ENCODE assay signal across 12 cellular contexts in genomic region chr5:170226138-170226435, GRCh38. TPM values are rescaled to one million over a fixed set of nuclear protein-coding genes. Genes with fewer than 3 reads are reported as not detected.
DNase-seq lines count a peak whose midpoint lies in the region; ATAC-seq and TF ChIP-seq lines count a peak whose summit lies in the region.
"Had no signal": no experiment of that assay in that cellular context is flagged by ENCODE, and none has a peak within 500 bp of the region (broad histone marks: within the 10 kb centered on the region; RNA-seq: fewer than 3 reads in every experiment).

No MANE protein-coding gene starts in this region.

- H3K4me3 Mint-ChIP-seq in activated CD4-positive, alpha-beta T cell treated with anti-CD3 and anti-CD28 coated beads, Interleukin-2, amount 10 ng/mL, durations not matched to agents 24 days and 14 days: no peak overlapping the region
- no peak overlapping the region for H3K4me3 Mint-ChIP-seq in activated CD4-positive, alpha-beta T cell treated with anti-CD3 and anti-CD28 coated beads for 36 hours
- no peak overlapping the region for H3K4me3 Mint-ChIP-seq in activated T-helper 17 cell treated with anti-CD3 and anti-CD28 coated beads, Interleukin-2, amount 50 U/mL, for 72 hours
- H3K4me3 Mint-ChIP-seq in neural progenitor cell: no peak overlapping the region
- H3K4me3 Mint-ChIP-seq in stimulated activated naive CD8-positive, alpha-beta T cell treated with anti-CD3 and anti-CD28 coated beads, Interleukin-15, amount 100 ng/mL, for 72 hours: no peak overlapping the region

- H3K27ac ChIP-seq in Karpas-422 (ENCODE audit: low read length) (peak overlapping the region; percentile 76), neural progenitor cell (no peak overlapping the region)
- H3K27ac ChIP-seq: BLaER1 treated with 17β-estradiol and CSF1 and Interleukin-3, amounts not matched to agents 10 nM and 100 nM had no signal

- H3K4me1 ChIP-seq in Karpas-422 (ENCODE audit: low read length): peaks cover 83% of the 10 kb centered on the region
- H3K4me1 ChIP-seq in neural progenitor cell: peaks cover 64% of the 10 kb centered on the region
- H3K4me1 ChIP-seq: Caco-2 had no signal

- H3K27me3 ChIP-seq in Karpas-422 (ENCODE audit: low read length): no peaks in the 10 kb centered on the region
- H3K27me3 ChIP-seq in neural progenitor cell: no peaks in the 10 kb centered on the region
- H3K27me3 ChIP-seq: BLaER1 treated with 17β-estradiol and CSF1 and Interleukin-3, amounts not matched to agents 10 nM and 100 nM; MG63 had no signal

- DNase-seq in activated CD4-positive, alpha-beta T cell treated with anti-CD3 and anti-CD28 coated beads, Interleukin-2, amount 10 ng/mL, durations not matched to agents 24 days and 14 days: no peak
- DNase-seq in activated CD4-positive, alpha-beta T cell treated with anti-CD3 and anti-CD28 coated beads for 36 hours: no peak
- no peak for DNase-seq in Karpas-422
- DNase-seq in neural progenitor cell (ENCODE audit: low spot score): no peak
- no peak for DNase-seq in DMS79 treated with DMSO at 0.1 percent for 48 hours (lab: John Stamatoyannopoulos, UW)
- no peak for DNase-seq in NCI-H2029 (lab: John Stamatoyannopoulos, UW)
- no peak for DNase-seq in stimulated activated naive CD8-positive, alpha-beta T cell treated with anti-CD3 and anti-CD28 coated beads, Interleukin-15, amount 100 ng/mL, for 72 hours
- DNase-seq: SIG-M5 had no signal

- H4K20me1 ChIP-seq in Karpas-422 (ENCODE audit: insufficient read depth, low read depth, low read length): no peaks in the 10 kb centered on the region
- no peaks in the 10 kb centered on the region for H4K20me1 ChIP-seq in neural progenitor cell (ENCODE audit: low read depth)
- H4K20me1 ChIP-seq: BLaER1 treated with 17β-estradiol and CSF1 and Interleukin-3, amounts not matched to agents 10 nM and 100 nM had no signal

- no peaks in the 10 kb centered on the region for H3K9me3 Mint-ChIP-seq in activated CD4-positive, alpha-beta T cell treated with anti-CD3 and anti-CD28 coated beads, Interleukin-2, amount 10 ng/mL, durations not matched to agents 24 days and 14 days
- H3K9me3 Mint-ChIP-seq in activated CD4-positive, alpha-beta T cell treated with anti-CD3 and anti-CD28 coated beads for 36 hours (ENCODE audit: low read depth): no peaks in the 10 kb centered on the region
- no peaks in the 10 kb centered on the region for H3K9me3 Mint-ChIP-seq in activated T-helper 17 cell treated with anti-CD3 and anti-CD28 coated beads, Interleukin-2, amount 50 U/mL, for 72 hours
- no peaks in the 10 kb centered on the region for H3K9me3 Mint-ChIP-seq in neural progenitor cell
- no peaks in the 10 kb centered on the region for H3K9me3 Mint-ChIP-seq in stimulated activated naive CD8-positive, alpha-beta T cell treated with anti-CD3 and anti-CD28 coated beads, Interleukin-15, amount 100 ng/mL, for 72 hours

- no peak for ATAC-seq in activated CD4-positive, alpha-beta T cell treated with anti-CD3 and anti-CD28 coated beads for 36 hours
- ATAC-seq in activated T-helper 17 cell treated with anti-CD3 and anti-CD28 coated beads, Interleukin-2, amount 50 U/mL, for 72 hours (replicated peaks): no peak
- ATAC-seq in stimulated activated naive CD8-positive, alpha-beta T cell treated with anti-CD3 and anti-CD28 coated beads, Interleukin-15, amount 100 ng/mL, for 72 hours: no peak

- H3K9me2 ChIP-seq in Karpas-422 (replicated peaks; ENCODE audit: insufficient read depth, low read length): no peaks in the 10 kb centered on the region

- H3K4me3 ChIP-seq in Karpas-422 (ENCODE audit: low read length) (0 out of 2 replicates have a peak overlapping the region, but pooled peaks have one; percentile 12), neural progenitor cell (no peak overlapping the region)
- H3K4me3 ChIP-seq: BLaER1 treated with 17β-estradiol and CSF1 and Interleukin-3, amounts not matched to agents 10 nM and 100 nM; MG63 had no signal

- peaks cover 29% of the 10 kb centered on the region for H3F3A ChIP-seq in neural progenitor cell (ENCODE audit: low read depth)

- POLR2A ChIA-PET in activated CD4-positive, alpha-beta T cell treated with anti-CD3 and anti-CD28 coated beads for 36 hours (lab: Charles Lee): no interaction called here

- H3K27ac Mint-ChIP-seq in activated CD4-positive, alpha-beta T cell treated with anti-CD3 and anti-CD28 coated beads, Interleukin-2, amount 10 ng/mL, durations not matched to agents 24 days and 14 days: peak overlapping the region; percentile 16
- H3K27ac Mint-ChIP-seq in activated CD4-positive, alpha-beta T cell treated with anti-CD3 and anti-CD28 coated beads for 36 hours: no peak overlapping the region
- H3K27ac Mint-ChIP-seq in activated T-helper 17 cell treated with anti-CD3 and anti-CD28 coated beads, Interleukin-2, amount 50 U/mL, for 72 hours: peak overlapping the region; percentile 6
- peak overlapping the region; percentile 61 for H3K27ac Mint-ChIP-seq in neural progenitor cell
- H3K27ac Mint-ChIP-seq in stimulated activated naive CD8-positive, alpha-beta T cell treated with anti-CD3 and anti-CD28 coated beads, Interleukin-15, amount 100 ng/mL, for 72 hours: no peak overlapping the region

- H3K27me3 Mint-ChIP-seq in activated CD4-positive, alpha-beta T cell treated with anti-CD3 and anti-CD28 coated beads, Interleukin-2, amount 10 ng/mL, durations not matched to agents 24 days and 14 days: no peaks in the 10 kb centered on the region
- H3K27me3 Mint-ChIP-seq in activated CD4-positive, alpha-beta T cell treated with anti-CD3 and anti-CD28 coated beads for 36 hours: no peaks in the 10 kb centered on the region
- H3K27me3 Mint-ChIP-seq in activated T-helper 17 cell treated with anti-CD3 and anti-CD28 coated beads, Interleukin-2, amount 50 U/mL, for 72 hours: no peaks in the 10 kb centered on the region
- peaks cover 3% of the 10 kb centered on the region for H3K27me3 Mint-ChIP-seq in neural progenitor cell (ENCODE audit: insufficient read depth, low read depth)
- no peaks in the 10 kb centered on the region for H3K27me3 Mint-ChIP-seq in stimulated activated naive CD8-positive, alpha-beta T cell treated with anti-CD3 and anti-CD28 coated beads, Interleukin-15, amount 100 ng/mL, for 72 hours

- H2AFZ ChIP-seq in Karpas-422 (ENCODE audit: low read length): no peak overlapping the region
- H2AFZ ChIP-seq in neural progenitor cell (replicated peaks): peak overlapping the region; percentile 88

- intact Hi-C loops in activated CD4-positive, alpha-beta T cell treated with anti-CD3 and anti-CD28 coated beads, Interleukin-2, amount 10 ng/mL, durations not matched to agents 24 days and 14 days (cut with micrococcal nuclease): loop anchor here (1.0 to 10.0 kb wide), 3 partner anchors 113 to 409 kb away; no protein-coding TSS in a partner anchor
- intact Hi-C loops in activated CD4-positive, alpha-beta T cell treated with anti-CD3 and anti-CD28 coated beads for 36 hours (cut with DNase I, micrococcal nuclease): loop anchor here (1.0 to 10.0 kb wide), 7 partner anchors 43 to 409 kb away; no protein-coding TSS in a partner anchor

- H3K4me2 ChIP-seq in Karpas-422 (ENCODE audit: low read depth, low read length, poor library complexity, severe bottlenecking) (peak overlapping the region; percentile 56), neural progenitor cell (no peak overlapping the region)
- H3K4me2 ChIP-seq: BLaER1 treated with 17β-estradiol and CSF1 and Interleukin-3, amounts not matched to agents 10 nM and 100 nM had no signal

- H3K4me1 Mint-ChIP-seq in activated CD4-positive, alpha-beta T cell treated with anti-CD3 and anti-CD28 coated beads, Interleukin-2, amount 10 ng/mL, durations not matched to agents 24 days and 14 days: peaks cover 9% of the 10 kb centered on the region
- H3K4me1 Mint-ChIP-seq in activated CD4-positive, alpha-beta T cell treated with anti-CD3 and anti-CD28 coated beads for 36 hours: peaks cover 3% of the 10 kb centered on the region
- H3K4me1 Mint-ChIP-seq in activated T-helper 17 cell treated with anti-CD3 and anti-CD28 coated beads, Interleukin-2, amount 50 U/mL, for 72 hours: no peaks in the 10 kb centered on the region
- peaks cover 47% of the 10 kb centered on the region for H3K4me1 Mint-ChIP-seq in neural progenitor cell
- H3K4me1 Mint-ChIP-seq in stimulated activated naive CD8-positive, alpha-beta T cell treated with anti-CD3 and anti-CD28 coated beads, Interleukin-15, amount 100 ng/mL, for 72 hours: peaks cover 13% of the 10 kb centered on the region

- peak overlapping the region; percentile 45 for H3K9ac ChIP-seq in Karpas-422 (ENCODE audit: low read length)
- H3K9ac ChIP-seq in neural progenitor cell: no peak overlapping the region
- H3K9ac ChIP-seq: BLaER1 treated with 17β-estradiol and CSF1 and Interleukin-3, amounts not matched to agents 10 nM and 100 nM had no signal

- H3K36me3 ChIP-seq in Karpas-422 (ENCODE audit: insufficient read depth, low read length) (no peaks in the 10 kb centered on the region), neural progenitor cell (no peaks in the 10 kb centered on the region)
- H3K36me3 ChIP-seq: BLaER1 treated with 17β-estradiol and CSF1 and Interleukin-3, amounts not matched to agents 10 nM and 100 nM; MG63 had no signal

- CTCF ChIA-PET in activated CD4-positive, alpha-beta T cell treated with anti-CD3 and anti-CD28 coated beads for 36 hours (lab: Charles Lee): interaction anchor here (0.6 to 6.5 kb wide), 42 partner anchors 9 to 661 kb away, joined by 3 to 99 read pairs (median 4); no protein-coding TSS in a partner anchor

- H3K36me3 Mint-ChIP-seq in activated CD4-positive, alpha-beta T cell treated with anti-CD3 and anti-CD28 coated beads, Interleukin-2, amount 10 ng/mL, durations not matched to agents 24 days and 14 days (ENCODE audit: low read depth): no peaks in the 10 kb centered on the region
- H3K36me3 Mint-ChIP-seq in activated CD4-positive, alpha-beta T cell treated with anti-CD3 and anti-CD28 coated beads for 36 hours (ENCODE audit: low read depth): no peaks in the 10 kb centered on the region
- H3K36me3 Mint-ChIP-seq in activated T-helper 17 cell treated with anti-CD3 and anti-CD28 coated beads, Interleukin-2, amount 50 U/mL, for 72 hours (ENCODE audit: low read depth): no peaks in the 10 kb centered on the region
- no peaks in the 10 kb centered on the region for H3K36me3 Mint-ChIP-seq in neural progenitor cell

- TF ChIP-seq CTCF in neural progenitor cell (IDR thresholded peaks at IDR 0.05): no peak

- no peaks in the 10 kb centered on the region for H3K9me3 ChIP-seq in Karpas-422 (ENCODE audit: low read length)
- no peaks in the 10 kb centered on the region for H3K9me3 ChIP-seq in neural progenitor cell (ENCODE audit: low read depth)
- H3K9me3 ChIP-seq: BLaER1 treated with 17β-estradiol and CSF1 and Interleukin-3, amounts not matched to agents 10 nM and 100 nM; Caco-2; MG63 had no signal

- H3K79me2 ChIP-seq in Karpas-422 (ENCODE audit: low read length): no peaks in the 10 kb centered on the region
- no peaks in the 10 kb centered on the region for H3K79me2 ChIP-seq in neural progenitor cell (ENCODE audit: low read depth)

RNA-seq across cellular contexts. Expression of gene C5orf58, which starts 6.7 kb away (rescaled TPM):
- total RNA-seq in activated CD4-positive, alpha-beta T cell treated with anti-CD3 and anti-CD28 coated beads, Interleukin-2, amount 10 ng/mL, durations not matched to agents 24 days and 14 days: not detected in 2 replicates
- total RNA-seq in activated CD4-positive, alpha-beta T cell treated with anti-CD3 and anti-CD28 coated beads for 36 hours: not detected
- 7.8 TPM in 1 of 2 replicates, not detected in the other for total RNA-seq in Karpas-422 (2014; rRNA removed; shearing (Covaris generic); ENCODE audit: low replicate concordance)
- not detected for total RNA-seq in activated T-helper 17 cell treated with anti-CD3 and anti-CD28 coated beads, Interleukin-2, amount 50 U/mL, for 72 hours
- total RNA-seq in neural progenitor cell (ENCODE audit: low replicate concordance): not detected in 2 replicates
- total RNA-seq: Caco-2 had no signal

Comparison
In these comparisons a context has a peak if more than half of its experiments do, and no peak if none do; other contexts are left out.
1. H3K27ac Mint-ChIP-seq: peak in activated CD4-positive, alpha-beta T cell treated with anti-CD3 and anti-CD28 coated beads, Interleukin-2, amount 10 ng/mL, durations not matched to agents 24 days and 14 days (single experiment), activated T-helper 17 cell treated with anti-CD3 and anti-CD28 coated beads, Interleukin-2, amount 50 U/mL, for 72 hours (single experiment) and neural progenitor cell (single experiment); none in activated CD4-positive, alpha-beta T cell treated with anti-CD3 and anti-CD28 coated beads for 36 hours (single experiment) and stimulated activated naive CD8-positive, alpha-beta T cell treated with anti-CD3 and anti-CD28 coated beads, Interleukin-15, amount 100 ng/mL, for 72 hours (0 of 2).